13 cellular contexts compared by ENCODE assay signal in genomic region chr17:72126575-72127486, GRCh38.
A peak's percentile ranks its signal among the peaks of the same experiment; 100 is the strongest.
DNase-seq lines count a peak whose midpoint lies in the region; ATAC-seq and TF ChIP-seq lines count a peak whose summit lies in the region.
"Had no signal": no experiment of that assay in that cellular context is flagged by ENCODE, and none has a peak within 500 bp of the region (broad histone marks: within the 10 kb centered on the region; RNA-seq: fewer than 3 reads in every experiment).

No MANE protein-coding gene starts in this region.

- H3K27me3 ChIP-seq in effector memory CD4-positive, alpha-beta T cell (replicated peaks; ENCODE audit: control insufficient read depth, insufficient read depth, low read length, poor library complexity, severe bottlenecking): peaks cover 7% of the 10 kb centered on the region
- H3K27me3 ChIP-seq: ovary had no signal

- no peaks in the 10 kb centered on the region for H3K36me3 ChIP-seq in effector memory CD4-positive, alpha-beta T cell (ENCODE audit: control insufficient read depth, insufficient read depth, low read length)
- H3K36me3 ChIP-seq: ovary had no signal

- no peak for TF ChIP-seq CTCF in choroid plexus epithelial cell (conservative IDR thresholded peaks at IDR 0.05; ENCODE audit: low read depth, low read length)

- ATAC-seq in GM18505 (IDR thresholded peaks at IDR 0.05; ENCODE audit: unreplicated experiment) (no peak), GM18520 (IDR thresholded peaks at IDR 0.05; ENCODE audit: unreplicated experiment) (no peak)
- ATAC-seq: WTC11 had no signal

- peaks cover 2% of the 10 kb centered on the region for H3K4me1 ChIP-seq in effector memory CD4-positive, alpha-beta T cell (ENCODE audit: control insufficient read depth, insufficient read depth, low read length, poor library complexity, severe bottlenecking)

- no peak overlapping the region for H3K4me3 ChIP-seq in choroid plexus epithelial cell (ENCODE audit: low read depth, low read length)
- no peak overlapping the region for H3K4me3 ChIP-seq in effector memory CD4-positive, alpha-beta T cell (ENCODE audit: insufficient read depth, low read depth, low read length, poor library complexity, severe bottlenecking)
- H3K4me3 ChIP-seq: ovary had no signal

- DNase-seq in AG08395 (ENCODE audit: low spot score) (peak; percentile 90), LoVo (ENCODE audit: low spot score) (peak; percentile 69), choroid plexus epithelial cell (ENCODE audit: low read depth) (peak; percentile 42), midbrain (lab: John Stamatoyannopoulos, UW) (peak; percentile 39), middle frontal gyrus (ENCODE audit: extremely low spot score, low spot score) (no peak)
- DNase-seq in effector memory CD4-positive, alpha-beta T cell: no peak
- DNase-seq: central memory CD4-positive, alpha-beta T cell; DMS79; NCI-H2081 treated with DMSO at 0.1 percent for 48 hours; ovary had no signal

- no peaks in the 10 kb centered on the region for H3K9me3 ChIP-seq in effector memory CD4-positive, alpha-beta T cell (ENCODE audit: control insufficient read depth, low read length)
- H3K9me3 ChIP-seq: ovary had no signal

- TF ChIP-seq POLR2A in GM18505 (IDR thresholded peaks at IDR 0.05; ENCODE audit: borderline replicate concordance, extremely low read depth, insufficient read depth, insufficient read length): no peak

- H3K27ac ChIP-seq in effector memory CD4-positive, alpha-beta T cell (ENCODE audit: insufficient read depth, low read length, poor library complexity, severe bottlenecking): no peak overlapping the region
- H3K27ac ChIP-seq: ovary had no signal

Comparison
In these comparisons a context has a peak if more than half of its experiments do, and no peak if none do; other contexts are left out.
1. DNase-seq: peak in AG08395 (single experiment), LoVo (single experiment), choroid plexus epithelial cell (single experiment) and midbrain (single experiment); none in effector memory CD4-positive, alpha-beta T cell (0 of 3) and middle frontal gyrus (single experiment).